ENCODE assay signal across 18 cellular contexts in the genomic region with DNA sequence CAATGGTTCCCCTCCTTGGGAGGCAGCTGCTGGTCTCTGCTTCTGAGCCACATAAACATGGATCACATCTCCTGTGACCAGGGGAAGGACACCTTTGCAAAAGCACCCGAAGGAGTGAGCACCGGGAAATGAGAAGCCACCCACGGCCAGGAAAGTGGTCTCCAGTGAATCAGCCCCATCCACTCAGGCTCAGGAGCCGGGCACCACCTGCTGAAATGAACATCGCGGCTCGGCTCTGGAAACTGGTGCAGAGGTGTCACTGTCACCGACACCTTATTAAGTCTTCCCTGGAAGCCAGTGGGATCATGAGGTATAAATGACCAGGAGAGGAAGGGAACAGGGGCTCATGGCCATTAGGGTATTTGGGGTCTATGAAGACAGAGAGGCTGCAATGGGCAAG.
"Had no signal": no experiment of that assay in that cellular context is flagged by ENCODE, and none has a peak within 500 bp of the region (broad histone marks: within the 10 kb centered on the region; RNA-seq: fewer than 3 reads in every experiment).

No MANE protein-coding gene starts in this region.

- ATAC-seq: K562 had no signal

- H3K27ac Mint-ChIP-seq: IgD-negative memory B cell had no signal

- H3K36me3 Mint-ChIP-seq: IgD-negative memory B cell had no signal

- DNase-seq: Kasumi-1, MM.1S, NCI-H1092 treated with DMSO at 0.1 percent for 48 hours, NCI-H1436, NCI-H187, NCI-H2029, NCI-H2081 treated with DMSO at 0.1 percent for 48 hours, NCI-H2171 treated with DMSO at 0.1 percent for 48 hours, NCI-H345, NCI-H446 treated with DMSO at 0.1 percent for 48 hours, NCI-H510A treated with DMSO at 0.1 percent for 48 hours, NCI-H526, NCI-H774, Right ventricle myocardium superior, RPMI8226, SIG-M5 had no signal

- H3K4me1 Mint-ChIP-seq: IgD-negative memory B cell had no signal
